ENCODE assay signal across 25 cellular contexts in the genomic region with DNA sequence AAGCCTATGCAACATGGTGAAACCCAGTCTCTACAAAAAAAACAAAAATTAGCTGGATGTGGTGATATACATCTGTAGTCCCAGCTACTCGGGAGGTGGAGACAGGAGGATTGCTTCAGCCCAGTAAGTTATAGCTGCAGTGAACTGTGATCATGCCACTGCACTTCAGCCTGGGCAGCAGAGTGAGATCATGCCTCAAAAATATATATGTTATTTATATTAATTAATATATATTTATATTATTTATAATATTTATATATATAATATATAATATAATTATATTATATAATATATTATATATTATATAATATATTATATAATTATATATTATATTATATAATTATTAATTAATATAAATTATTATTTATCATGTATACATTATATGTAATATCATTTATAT.
"Had no signal": no experiment of that assay in that cellular context is flagged by ENCODE, and none has a peak within 500 bp of the region (broad histone marks: within the 10 kb centered on the region; RNA-seq: fewer than 3 reads in every experiment).

No MANE protein-coding gene starts in this region.

- H3K9me3 ChIP-seq: gastrocnemius medialis, ovary, psoas muscle, thyroid gland, vagina had no signal

- H3K27ac ChIP-seq: dorsolateral prefrontal cortex, epithelial cell of prostate, gastrocnemius medialis, ovary, psoas muscle, sigmoid colon, stomach, thyroid gland, vagina had no signal

- H3K36me3 Mint-ChIP-seq: memory B cell; natural killer cell; stimulated activated effector memory CD8-positive, alpha-beta T cell treated with anti-CD3 and anti-CD28 coated beads, Interleukin-12 subunit alpha, Interleukin-12 subunit beta, amount 100 ng/mL, for 72 hours had no signal

- H3K27ac Mint-ChIP-seq: memory B cell; natural killer cell; stimulated activated effector memory CD8-positive, alpha-beta T cell treated with anti-CD3 and anti-CD28 coated beads, Interleukin-12 subunit alpha, Interleukin-12 subunit beta, amount 100 ng/mL, for 72 hours had no signal

- H3K4me3 Mint-ChIP-seq: memory B cell; natural killer cell; stimulated activated effector memory CD8-positive, alpha-beta T cell treated with anti-CD3 and anti-CD28 coated beads, Interleukin-12 subunit alpha, Interleukin-12 subunit beta, amount 100 ng/mL, for 72 hours had no signal

- H3K4me1 ChIP-seq: gastrocnemius medialis, psoas muscle, sigmoid colon, stomach, thyroid gland, vagina had no signal

- ATAC-seq: esophagus mucosa; gastrocnemius medialis; left lobe of liver; natural killer cell; psoas muscle; right cardiac atrium; stimulated activated effector memory CD8-positive, alpha-beta T cell treated with anti-CD3 and anti-CD28 coated beads, Interleukin-12 subunit alpha, Interleukin-12 subunit beta, amount 100 ng/mL, for 72 hours had no signal

- H3K27me3 Mint-ChIP-seq: memory B cell had no signal

- DNase-seq: dorsolateral prefrontal cortex; effector CD4-positive, alpha-beta T cell; foreskin fibroblast; gastrocnemius medialis; head of caudate nucleus; natural killer cell; occipital lobe; ovary; posterior cingulate gyrus; psoas muscle; right cardiac atrium; sigmoid colon; stimulated activated CD4-positive, alpha-beta T cell treated with anti-CD3 and anti-CD28 coated beads, Interleukin-2, amount 100 ng/mL, for 24 hours; stimulated activated CD4-positive, alpha-beta T cell treated with anti-CD3 and anti-CD28 coated beads, Interleukin-4, amount 100 ng/mL, for 24 hours; stimulated activated naive CD4-positive, alpha-beta T cell treated with Interleukin-2 at 50 U/mL for 16 hours; stomach; thyroid gland; trophoblast cell had no signal

- H3K4me3 ChIP-seq: dorsolateral prefrontal cortex, gastrocnemius medialis, lung, ovary, psoas muscle, sigmoid colon, stomach, thyroid gland, vagina had no signal

- H3K4me1 Mint-ChIP-seq: memory B cell; natural killer cell; stimulated activated effector memory CD8-positive, alpha-beta T cell treated with anti-CD3 and anti-CD28 coated beads, Interleukin-12 subunit alpha, Interleukin-12 subunit beta, amount 100 ng/mL, for 72 hours had no signal

- H3K36me3 ChIP-seq: gastrocnemius medialis, ovary, sigmoid colon, stomach, thyroid gland, vagina had no signal
